1 cellular context compared by ENCODE assay signal in genomic region chr3:134666466-134666865, GRCh38.
TF ChIP-seq lines count a peak whose summit lies in the region.

No MANE protein-coding gene starts in this region.

TF ChIP-seq in SK-N-SH treated with all-trans-retinoic acid at 6 μM for 48 hours, 23 proteins besides CTCF, POLR2A, EP300 and RAD21 (continued from another document):
- TF ChIP-seq PPARA (CRISPR knock-in tag; IDR thresholded peaks at IDR 0.05; ENCODE audit: borderline replicate concordance), result no peak
- no peak for TF ChIP-seq RARB (CRISPR knock-in tag; IDR thresholded peaks at IDR 0.05)
- TF ChIP-seq ZNF565 (CRISPR knock-in tag; conservative IDR thresholded peaks at IDR 0.05; ENCODE audit: low read depth), result no peak
- no peak for TF ChIP-seq CSRNP3 (CRISPR knock-in tag; IDR thresholded peaks at IDR 0.05)
- no peak for TF ChIP-seq ZFP3 (CRISPR knock-in tag; IDR thresholded peaks at IDR 0.05)
- TF ChIP-seq ESRRG (CRISPR knock-in tag; IDR thresholded peaks at IDR 0.05), result no peak
- TF ChIP-seq OSR1 (CRISPR knock-in tag; IDR thresholded peaks at IDR 0.05), result no peak
- no peak for TF ChIP-seq ZNF70 (CRISPR knock-in tag; IDR thresholded peaks at IDR 0.05)
- TF ChIP-seq TOX (CRISPR knock-in tag; IDR thresholded peaks at IDR 0.05; ENCODE audit: borderline replicate concordance), result no peak
